In the genomic region with DNA sequence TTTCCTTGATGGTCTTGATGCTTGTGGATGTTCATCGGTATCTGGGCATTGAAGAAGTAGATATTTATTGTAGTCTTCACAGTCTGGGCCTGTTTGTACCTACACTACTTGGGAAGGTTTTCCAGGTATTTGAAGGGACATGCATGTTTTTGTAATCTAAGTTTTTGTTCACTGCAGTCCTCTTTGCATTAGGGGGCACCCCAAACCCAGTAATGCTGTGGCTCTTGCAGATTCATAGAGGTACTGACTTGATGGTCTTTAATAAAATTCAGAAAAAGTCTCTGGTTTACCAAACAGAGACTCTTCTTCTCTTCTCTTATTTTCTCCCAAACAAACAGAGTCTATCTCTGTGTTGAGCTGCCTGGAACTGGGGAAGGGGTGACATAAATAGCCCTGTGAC, we compare ENCODE assay signal across 1 cellular context.
TF ChIP-seq lines count a peak whose summit lies in the region.

No MANE protein-coding gene starts in this region.

TF ChIP-seq in WTC11, 78 proteins besides CTCF, POLR2A, EP300 and RAD21 (continued from another document):
- TF ChIP-seq ZNF138 (CRISPR knock-in tag; conservative IDR thresholded peaks at IDR 0.05) (no peak), NR1H2 (CRISPR knock-in tag; IDR thresholded peaks at IDR 0.05) (no peak), HMGA2 (CRISPR knock-in tag; IDR thresholded peaks at IDR 0.05) (no peak), ZNF219 (CRISPR knock-in tag; IDR thresholded peaks at IDR 0.05; ENCODE audit: borderline replicate concordance) (no peak), ATF6 (CRISPR knock-in tag; IDR thresholded peaks at IDR 0.05) (no peak)
- TF ChIP-seq, protein P1, sequence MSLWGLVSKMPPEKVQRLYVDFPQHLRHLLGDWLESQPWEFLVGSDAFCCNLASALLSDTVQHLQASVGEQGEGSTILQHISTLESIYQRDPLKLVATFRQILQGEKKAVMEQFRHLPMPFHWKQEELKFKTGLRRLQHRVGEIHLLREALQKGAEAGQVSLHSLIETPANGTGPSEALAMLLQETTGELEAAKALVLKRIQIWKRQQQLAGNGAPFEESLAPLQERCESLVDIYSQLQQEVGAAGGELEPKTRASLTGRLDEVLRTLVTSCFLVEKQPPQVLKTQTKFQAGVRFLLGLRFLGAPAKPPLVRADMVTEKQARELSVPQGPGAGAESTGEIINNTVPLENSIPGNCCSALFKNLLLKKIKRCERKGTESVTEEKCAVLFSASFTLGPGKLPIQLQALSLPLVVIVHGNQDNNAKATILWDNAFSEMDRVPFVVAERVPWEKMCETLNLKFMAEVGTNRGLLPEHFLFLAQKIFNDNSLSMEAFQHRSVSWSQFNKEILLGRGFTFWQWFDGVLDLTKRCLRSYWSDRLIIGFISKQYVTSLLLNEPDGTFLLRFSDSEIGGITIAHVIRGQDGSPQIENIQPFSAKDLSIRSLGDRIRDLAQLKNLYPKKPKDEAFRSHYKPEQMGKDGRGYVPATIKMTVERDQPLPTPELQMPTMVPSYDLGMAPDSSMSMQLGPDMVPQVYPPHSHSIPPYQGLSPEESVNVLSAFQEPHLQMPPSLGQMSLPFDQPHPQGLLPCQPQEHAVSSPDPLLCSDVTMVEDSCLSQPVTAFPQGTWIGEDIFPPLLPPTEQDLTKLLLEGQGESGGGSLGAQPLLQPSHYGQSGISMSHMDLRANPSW (CRISPR knock-in tag; conservative IDR thresholded peaks at IDR 0.05; ENCODE audit: low read depth): no peak
- TF ChIP-seq, protein P2, sequence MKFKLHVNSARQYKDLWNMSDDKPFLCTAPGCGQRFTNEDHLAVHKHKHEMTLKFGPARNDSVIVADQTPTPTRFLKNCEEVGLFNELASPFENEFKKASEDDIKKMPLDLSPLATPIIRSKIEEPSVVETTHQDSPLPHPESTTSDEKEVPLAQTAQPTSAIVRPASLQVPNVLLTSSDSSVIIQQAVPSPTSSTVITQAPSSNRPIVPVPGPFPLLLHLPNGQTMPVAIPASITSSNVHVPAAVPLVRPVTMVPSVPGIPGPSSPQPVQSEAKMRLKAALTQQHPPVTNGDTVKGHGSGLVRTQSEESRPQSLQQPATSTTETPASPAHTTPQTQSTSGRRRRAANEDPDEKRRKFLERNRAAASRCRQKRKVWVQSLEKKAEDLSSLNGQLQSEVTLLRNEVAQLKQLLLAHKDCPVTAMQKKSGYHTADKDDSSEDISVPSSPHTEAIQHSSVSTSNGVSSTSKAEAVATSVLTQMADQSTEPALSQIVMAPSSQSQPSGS (CRISPR knock-in tag; IDR thresholded peaks at IDR 0.05; ENCODE audit: borderline replicate concordance, low read depth): no peak
